16 cellular contexts compared by ENCODE assay signal in the genomic region with DNA sequence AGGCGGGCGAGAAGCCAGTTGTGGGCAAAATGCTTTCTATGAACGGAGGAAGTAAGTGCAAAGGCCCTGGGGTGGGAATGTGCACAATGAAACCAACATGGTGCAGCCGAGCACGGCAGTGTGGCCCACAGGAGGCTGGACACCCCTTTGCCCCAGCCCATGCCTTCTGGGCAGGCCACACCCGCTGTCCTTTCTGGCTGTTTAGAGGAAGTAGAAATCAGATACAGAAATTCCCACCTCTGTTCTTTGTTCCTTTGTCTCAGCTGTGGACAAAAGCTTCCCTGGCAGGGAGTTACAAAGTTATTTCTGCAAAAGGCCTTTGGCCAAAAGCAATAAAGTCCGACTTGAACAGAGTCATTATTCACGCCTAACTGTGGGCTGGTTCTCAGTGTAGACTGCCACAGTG. TPM values are rescaled to one million over a fixed set of nuclear protein-coding genes. Genes with fewer than 3 reads are reported as not detected.
A peak's percentile ranks its signal among the peaks of the same experiment; 100 is the strongest.
DNase-seq lines count a peak whose midpoint lies in the region; ATAC-seq and TF ChIP-seq lines count a peak whose summit lies in the region.
"Had no signal": no experiment of that assay in that cellular context is flagged by ENCODE, and none has a peak within 500 bp of the region (broad histone marks: within the 10 kb centered on the region; RNA-seq: fewer than 3 reads in every experiment).

No MANE protein-coding gene starts in this region.

- H3K9me3 Mint-ChIP-seq in activated CD8-positive, alpha-beta memory T cell treated with anti-CD3 and anti-CD28 coated beads, Interleukin-2, amount 10 ng/mL, durations not matched to agents 7 days and 5 days (ENCODE audit: low read depth) = no peaks in the 10 kb centered on the region

- no peaks in the 10 kb centered on the region for H3K36me3 Mint-ChIP-seq in activated CD8-positive, alpha-beta memory T cell treated with anti-CD3 and anti-CD28 coated beads, Interleukin-2, amount 10 ng/mL, durations not matched to agents 7 days and 5 days
- H3K36me3 Mint-ChIP-seq: IgD-negative memory B cell had no signal

- ATAC-seq in GM18867 (IDR thresholded peaks at IDR 0.05; ENCODE audit: unreplicated experiment) (no peak), GM18873 (IDR thresholded peaks at IDR 0.05; ENCODE audit: low FRiP score, unreplicated experiment) (no peak)
- no peak for ATAC-seq in activated CD8-positive, alpha-beta memory T cell treated with anti-CD3 and anti-CD28 coated beads, Interleukin-2, amount 10 ng/mL, durations not matched to agents 7 days and 5 days
- ATAC-seq: GM12878 had no signal

- no peak overlapping the region for H3K27ac Mint-ChIP-seq in activated CD8-positive, alpha-beta memory T cell treated with anti-CD3 and anti-CD28 coated beads, Interleukin-2, amount 10 ng/mL, durations not matched to agents 7 days and 5 days

- H3K27me3 ChIP-seq in WERI-Rb-1 (ENCODE audit: insufficient read depth, low read depth, severe bottlenecking) = no peaks in the 10 kb centered on the region
- no peaks in the 10 kb centered on the region for H3K27me3 ChIP-seq in esophagus muscularis mucosa
- H3K27me3 ChIP-seq in stomach smooth muscle (ENCODE audit: control insufficient read depth in 1 of 2, insufficient read depth in 2 of 2, low read length in 2 of 2) = no peaks in the 10 kb centered on the region
- H3K27me3 ChIP-seq: BLaER1 treated with 17β-estradiol and CSF1 and Interleukin-3, amounts not matched to agents 10 nM and 100 nM; ovary had no signal

- DNase-seq in WERI-Rb-1 (no peak), esophagus muscularis mucosa (ENCODE audit: extremely low spot score) (no peak), mucosa of gallbladder (ENCODE audit: low spot score) (peak; percentile 17), NAMALWA (ENCODE audit: low spot score) (no peak)
- DNase-seq in activated CD8-positive, alpha-beta memory T cell treated with anti-CD3 and anti-CD28 coated beads, Interleukin-2, amount 10 ng/mL, durations not matched to agents 7 days and 5 days = no peak
- DNase-seq: mesenchymal stem cell, NCI-H524 treated with DMSO at 0.1 percent for 48 hours, ovary, RPMI8226, T-helper 9 cell had no signal

- peaks cover 29 to 74% (median 56%) of the 10 kb centered on the region in 4 donors for H3K4me1 ChIP-seq in esophagus muscularis mucosa
- peaks cover 10% of the 10 kb centered on the region for H3K4me1 ChIP-seq in stomach smooth muscle (ENCODE audit: control insufficient read depth, insufficient read depth, low read length)

- H3K9ac ChIP-seq in stomach smooth muscle (ENCODE audit: low read length in 2 of 2) = no peak overlapping the region
- H3K9ac ChIP-seq: BLaER1 treated with 17β-estradiol and CSF1 and Interleukin-3, amounts not matched to agents 10 nM and 100 nM had no signal

- H3K9me3 ChIP-seq in WERI-Rb-1 (ENCODE audit: severe bottlenecking) = peaks cover 2% of the 10 kb centered on the region
- H3K9me3 ChIP-seq in esophagus muscularis mucosa = peaks cover 0 to 11% (median 2%) of the 10 kb centered on the region in 4 donors
- H3K9me3 ChIP-seq in stomach smooth muscle (ENCODE audit: control insufficient read depth in 2 of 2, low read length in 2 of 2) = peaks cover 0 to 7% of the 10 kb centered on the region in 2 donors

- CTCF ChIA-PET in activated CD8-positive, alpha-beta memory T cell treated with anti-CD3 and anti-CD28 coated beads, Interleukin-2, amount 10 ng/mL, durations not matched to agents 7 days and 5 days (lab: Charles Lee) = interaction anchor here (1.4 kb wide), 1 partner anchor 847 kb away, joined by 5 read pairs; no protein-coding TSS in a partner anchor

- H3K27ac ChIP-seq in WERI-Rb-1 = peak overlapping the region; percentile 54
- H3K27ac ChIP-seq in esophagus muscularis mucosa (replicated peaks in 1 of 4) = peak overlapping the region; percentile 66 to 72 (median 68)
- H3K27ac ChIP-seq in stomach smooth muscle (ENCODE audit: low read length) = peak overlapping the region; percentile 11
- H3K27ac ChIP-seq: BLaER1 treated with 17β-estradiol and CSF1 and Interleukin-3, amounts not matched to agents 10 nM and 100 nM; ovary had no signal

- WGBS in esophagus muscularis mucosa = 42% methylated on average over 8 of the region's 8 CpGs

- TF ChIP-seq CTCF in WERI-Rb-1 (IDR thresholded peaks at IDR 0.05; ENCODE audit: low read depth, low read length) (no peak), esophagus muscularis mucosa (IDR thresholded peaks at IDR 0.05) (no peak)

- intact Hi-C loops in esophagus muscularis mucosa (cut with DNase I) = no loop called here

- H3K4me3 Mint-ChIP-seq in activated CD8-positive, alpha-beta memory T cell treated with anti-CD3 and anti-CD28 coated beads, Interleukin-2, amount 10 ng/mL, durations not matched to agents 7 days and 5 days = no peak overlapping the region

- H3K4me1 Mint-ChIP-seq in activated CD8-positive, alpha-beta memory T cell treated with anti-CD3 and anti-CD28 coated beads, Interleukin-2, amount 10 ng/mL, durations not matched to agents 7 days and 5 days = no peaks in the 10 kb centered on the region
- H3K4me1 Mint-ChIP-seq: IgD-negative memory B cell had no signal

- TF ChIP-seq POLR2A in esophagus muscularis mucosa (IDR thresholded peaks at IDR 0.05; ENCODE audit: low read depth) = no peak

- H3K36me3 ChIP-seq in WERI-Rb-1 (no peaks in the 10 kb centered on the region), esophagus muscularis mucosa (peaks cover 0 to 6% (median 3%) of the 10 kb centered on the region in 4 donors), stomach smooth muscle (ENCODE audit: control insufficient read depth in 2 of 2, insufficient read depth in 2 of 2, low read length in 2 of 2) (no peaks in the 10 kb centered on the region)
- H3K36me3 ChIP-seq: ovary had no signal

- no peak for TF ChIP-seq EP300 in esophagus muscularis mucosa (IDR thresholded peaks at IDR 0.05)

- H3K4me3 ChIP-seq in WERI-Rb-1 (ENCODE audit: low read depth, low read length) (peak overlapping the region; percentile 30), esophagus muscularis mucosa (peak overlapping the region in 1 of 4 donors; percentile 4), stomach smooth muscle (ENCODE audit: low read length in 2 of 2) (no peak overlapping the region)
- H3K4me3 ChIP-seq: BLaER1 treated with 17β-estradiol and CSF1 and Interleukin-3, amounts not matched to agents 10 nM and 100 nM; GM12878; ovary had no signal

- peaks cover 4% of the 10 kb centered on the region for H3K27me3 Mint-ChIP-seq in activated CD8-positive, alpha-beta memory T cell treated with anti-CD3 and anti-CD28 coated beads, Interleukin-2, amount 10 ng/mL, durations not matched to agents 7 days and 5 days

RNA-seq across cellular contexts. Expression of a gene that starts 11.9 kb away (rescaled TPM):
- 100 to 1,000 TPM in 3 of 4 donors, 10 to 100 TPM in 1; 78.7 to 243 (median 138) TPM for total RNA-seq in esophagus muscularis mucosa
- total RNA-seq in mucosa of gallbladder = 74.8 TPM
- 1 to 10 TPM in 1 of 2 experiments, under 1 TPM in 1; 0.79 to 2.0 TPM for total RNA-seq in activated CD8-positive, alpha-beta memory T cell treated with anti-CD3 and anti-CD28 coated beads, Interleukin-2, amount 10 ng/mL, durations not matched to agents 7 days and 5 days

Comparison
In these comparisons a context has a peak if more than half of its experiments do, and no peak if none do; other contexts are left out.
1. H3K27ac ChIP-seq: peak in every context shown above with its lines; median percentile 68 in esophagus muscularis mucosa; 54 in WERI-Rb-1; 11 in stomach smooth muscle.
2. RNA of a gene that starts 11.9 kb away (total RNA-seq): 78.7 to 243 TPM in esophagus muscularis mucosa and 74.8 TPM in mucosa of gallbladder (single experiment); 0.79 to 2.0 TPM in activated CD8-positive, alpha-beta memory T cell treated with anti-CD3 and anti-CD28 coated beads, Interleukin-2, amount 10 ng/mL, durations not matched to agents 7 days and 5 days; every median in the first group is over 10 times any median in the second.